8 cellular contexts compared by ENCODE assay signal in the genomic region with DNA sequence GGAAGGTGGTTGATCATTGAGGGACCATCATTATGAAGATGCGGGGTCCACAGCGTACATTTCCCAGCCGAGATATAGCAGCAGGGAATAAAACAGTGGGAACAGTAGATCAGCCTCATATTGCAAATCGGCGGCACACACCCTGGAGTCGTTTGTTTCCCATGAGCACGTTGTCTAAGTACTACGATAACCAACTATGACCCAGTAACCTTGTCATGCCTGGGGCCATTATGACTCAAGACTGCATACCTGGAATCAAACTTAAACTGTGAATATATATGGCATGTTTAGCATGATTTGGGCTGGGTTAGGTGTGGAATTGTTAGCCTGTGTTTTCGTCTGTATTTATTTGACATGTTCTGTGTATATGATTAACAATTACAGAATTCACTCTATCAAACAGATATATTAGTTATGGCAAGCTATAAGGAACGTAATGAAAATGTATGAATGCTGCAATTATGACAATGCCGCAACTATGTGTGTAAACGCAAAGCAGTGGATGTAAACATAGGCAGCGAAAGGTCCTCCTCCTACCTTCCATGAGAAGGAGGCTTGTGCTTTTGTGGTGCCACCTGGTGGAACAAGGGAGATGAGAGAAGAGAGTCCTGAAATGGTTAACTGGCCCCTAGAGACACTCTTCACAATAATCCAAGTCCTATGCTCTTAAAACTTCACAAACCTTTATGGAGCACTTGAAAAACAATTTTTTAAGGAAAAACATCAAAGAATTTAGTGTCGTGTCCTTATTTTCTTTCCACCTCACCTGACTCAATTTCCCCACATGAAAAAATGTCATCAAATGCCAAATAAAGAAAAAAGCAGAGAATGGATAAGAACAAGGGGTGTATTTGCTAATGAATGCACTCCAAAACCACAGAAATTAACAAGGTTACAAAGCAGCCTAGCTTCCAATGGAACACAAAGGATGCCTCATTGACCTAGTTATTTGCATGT. TPM values are rescaled to one million over a fixed set of nuclear protein-coding genes. Genes with fewer than 3 reads are reported as not detected.
A peak's percentile ranks its signal among the peaks of the same experiment; 100 is the strongest.
DNase-seq lines count a peak whose midpoint lies in the region; FAIRE-seq and TF ChIP-seq lines count a peak whose summit lies in the region.

No MANE protein-coding gene starts in this region.

- no peaks in the 10 kb centered on the region for H3K36me3 Mint-ChIP-seq in glutamatergic neuron (ENCODE audit: unreplicated experiment)

- no peaks in the 10 kb centered on the region for H3K36me3 ChIP-seq in kidney (ENCODE audit: control insufficient read depth in 1 of 2, insufficient read depth in 2 of 2, low read length in 2 of 2)

- peak; percentile 35 for TF ChIP-seq CTCF in GM10248 (IDR thresholded peaks at IDR 0.05; ENCODE audit: control extremely low read depth, extremely low read depth, low read depth, missing control alignments)
- peak; percentile 63 for TF ChIP-seq CTCF in HFF-Myc (IDR thresholded peaks at IDR 0.05; ENCODE audit: low read depth, low read length, missing control alignments)
- peak; percentile 26 for TF ChIP-seq CTCF in kidney (IDR thresholded peaks at IDR 0.05; ENCODE audit: borderline replicate concordance, extremely low read depth, insufficient read depth)
- no peak for TF ChIP-seq CTCF in glutamatergic neuron (IDR thresholded peaks at IDR 0.05; ENCODE audit: partially characterized antibody, unreplicated experiment)

- POLR2A ChIA-PET in GM10248 (lab: Yijun Ruan, JAX) = no interaction called here

- H3K9ac ChIP-seq in kidney (ENCODE audit: low read length in 2 of 2) = no peak overlapping the region

- H3K27me3 Mint-ChIP-seq in glutamatergic neuron (ENCODE audit: unreplicated experiment) = no peaks in the 10 kb centered on the region

- DNase-seq in GM10248 (ENCODE audit: extremely low spot score) (no peak), HFF-Myc (ENCODE audit: extremely low read depth, low read depth) (no peak), RKO (ENCODE audit: low spot score) (peak; percentile 7), kidney (no peak), glutamatergic neuron (no peak), MV-4-11 (lab: John Stamatoyannopoulos, UW) (no peak), amygdala (lab: John Stamatoyannopoulos, UW) (no peak)
- DNase-seq in effector CD8-positive, alpha-beta T cell (lab: John Stamatoyannopoulos, UW) = no peak

- no peak overlapping the region for H3K27ac ChIP-seq in kidney (ENCODE audit: low read depth in 2 of 2, low read length in 2 of 2)

- H3K4me1 Mint-ChIP-seq in glutamatergic neuron (ENCODE audit: low read depth, unreplicated experiment) = peaks cover 3% of the 10 kb centered on the region

- H3K9me3 Mint-ChIP-seq in glutamatergic neuron (ENCODE audit: unreplicated experiment) = no peaks in the 10 kb centered on the region

- peaks cover 0 to 4% of the 10 kb centered on the region in 2 donors for H3K4me1 ChIP-seq in kidney (ENCODE audit: control insufficient read depth in 1 of 2, insufficient read depth in 1 of 2, low read depth in 1 of 2, low read length in 2 of 2)

- no peaks in the 10 kb centered on the region for H3K9me3 ChIP-seq in kidney (ENCODE audit: control insufficient read depth in 1 of 2, low read length in 2 of 2)

- H3K4me3 ChIP-seq in HFF-Myc (replicated peaks; ENCODE audit: low read depth, low read length) (no peak overlapping the region), kidney (ENCODE audit: low read length in 2 of 2) (no peak overlapping the region)

- no peak overlapping the region for H3K27ac Mint-ChIP-seq in glutamatergic neuron (ENCODE audit: unreplicated experiment)

- CTCF ChIA-PET in GM10248 (lab: Yijun Ruan, JAX) = interaction anchor here (0.9 to 2.7 kb wide), 14 partner anchors 8 to 1577 kb away, joined by 3 to 10 read pairs (median 3); no protein-coding TSS in a partner anchor

- no peak overlapping the region for H3K4me3 Mint-ChIP-seq in glutamatergic neuron (ENCODE audit: unreplicated experiment)

- intact Hi-C loops in kidney (cut with DNase I) = no loop called here

- no peak for FAIRE-seq in kidney (lab: Jason Lieb, UNC)

RNA-seq across cellular contexts. Expression of gene SEMA5A, which starts 47.1 kb away (rescaled TPM):
- 23.3 TPM for total RNA-seq in kidney
- polyA plus RNA-seq in kidney (ENCODE audit: insufficient read depth, low read depth, low replicate concordance) = 7.9 TPM
- total RNA-seq in glutamatergic neuron (ENCODE audit: unreplicated experiment) = 0.51 TPM

Comparison
In these comparisons a context has a peak if more than half of its experiments do, and no peak if none do; other contexts are left out.
1. RNA of gene SEMA5A, which starts 47.1 kb away (total RNA-seq): 23.3 TPM in kidney (single experiment); 0.51 TPM in glutamatergic neuron (single experiment); every median in the first group is over 10 times any median in the second.